8 cellular contexts compared by ENCODE assay signal in genomic region chr15:78034495-78035191, GRCh38. TPM values are rescaled to one million over a fixed set of nuclear protein-coding genes. Genes with fewer than 3 reads are reported as not detected.
DNase-seq lines count a peak whose midpoint lies in the region; ATAC-seq, FAIRE-seq and TF ChIP-seq lines count a peak whose summit lies in the region.

No MANE protein-coding gene starts in this region.

- H3K4me3 ChIP-seq in thymus (ENCODE audit: low read length) (peak overlapping the region; percentile 18), brain microvascular endothelial cell (ENCODE audit: low read depth, low read length) (no peak overlapping the region)

- 10% methylated on average over 13 of the region's 13 CpGs for WGBS in thymus

- DNase-seq in activated CD4-positive, CD25-positive, alpha-beta regulatory T cell (lab: John Stamatoyannopoulos, UW) = peak; percentile 31 to 47 (median 40)
- peak; percentile 82 for DNase-seq in central memory CD4-positive, alpha-beta T cell
- DNase-seq in omental fat pad (ENCODE audit: low spot score) = no peak
- no peak for DNase-seq in urothelium cell line (ENCODE audit: low spot score)
- DNase-seq in brain microvascular endothelial cell = no peak

- peak; percentile 82 for ATAC-seq in GM19035 (IDR thresholded peaks at IDR 0.05; ENCODE audit: unreplicated experiment)
- peak; percentile 58 for ATAC-seq in HG03135 (IDR thresholded peaks at IDR 0.05; ENCODE audit: unreplicated experiment)
- ATAC-seq in omental fat pad (ENCODE audit: low FRiP score) = peak; percentile 27

- in situ Hi-C loops in brain microvascular endothelial cell (cut with HindIII; ENCODE audit: low pct_ligation_motif_present, low sequenced_read_pairs) = no loop called here

- H3K27me3 ChIP-seq in thymus (ENCODE audit: control insufficient read depth, insufficient read depth) (no peaks in the 10 kb centered on the region), brain microvascular endothelial cell (replicated peaks) (no peaks in the 10 kb centered on the region)

- H3K36me3 ChIP-seq in thymus (ENCODE audit: control insufficient read depth, insufficient read depth) (peaks cover 4% of the 10 kb centered on the region), brain microvascular endothelial cell (replicated peaks) (peaks cover 16% of the 10 kb centered on the region)

- H3K27ac ChIP-seq in thymus (ENCODE audit: low read depth) (peak overlapping the region; percentile 93), brain microvascular endothelial cell (no peak overlapping the region)

- TF ChIP-seq CTCF in omental fat pad (IDR thresholded peaks at IDR 0.05) (no peak), brain microvascular endothelial cell (IDR thresholded peaks at IDR 0.05; ENCODE audit: low read depth, low read length, missing control alignments) (no peak)

- H3K9me3 ChIP-seq in thymus (ENCODE audit: control insufficient read depth) = no peaks in the 10 kb centered on the region

- peaks cover 50% of the 10 kb centered on the region for H3K4me1 ChIP-seq in thymus (ENCODE audit: control insufficient read depth, insufficient read depth, low read length)

- no peak for FAIRE-seq in urothelium cell line (lab: Jason Lieb, UNC)

RNA-seq across cellular contexts. Expression of gene TBC1D2B, which starts 42.9 kb away (rescaled TPM):
- 100 to 1,000 TPM in 2 of 4 donors, 10 to 100 TPM in 2; 50.3 to 134 (median 95.5) TPM for total RNA-seq in omental fat pad
- 20.0 TPM for polyA plus RNA-seq in thymus

RNA-seq across cellular contexts. Expression of gene SH2D7, which starts 57.7 kb away (rescaled TPM):
- total RNA-seq in omental fat pad = not detected
- polyA plus RNA-seq in thymus = 0.05 TPM

Comparison
In these comparisons a context has a peak if more than half of its experiments do, and no peak if none do; other contexts are left out.
1. ATAC-seq: peak in every context shown above with its lines; median percentile 82 in GM19035; 58 in HG03135; 27 in omental fat pad.
2. DNase-seq: peak in activated CD4-positive, CD25-positive, alpha-beta regulatory T cell (4 of 4) and central memory CD4-positive, alpha-beta T cell (single experiment); none in omental fat pad (single experiment), urothelium cell line (single experiment) and brain microvascular endothelial cell (single experiment).